ENCODE assay signal across 1 cellular context in the genomic region with DNA sequence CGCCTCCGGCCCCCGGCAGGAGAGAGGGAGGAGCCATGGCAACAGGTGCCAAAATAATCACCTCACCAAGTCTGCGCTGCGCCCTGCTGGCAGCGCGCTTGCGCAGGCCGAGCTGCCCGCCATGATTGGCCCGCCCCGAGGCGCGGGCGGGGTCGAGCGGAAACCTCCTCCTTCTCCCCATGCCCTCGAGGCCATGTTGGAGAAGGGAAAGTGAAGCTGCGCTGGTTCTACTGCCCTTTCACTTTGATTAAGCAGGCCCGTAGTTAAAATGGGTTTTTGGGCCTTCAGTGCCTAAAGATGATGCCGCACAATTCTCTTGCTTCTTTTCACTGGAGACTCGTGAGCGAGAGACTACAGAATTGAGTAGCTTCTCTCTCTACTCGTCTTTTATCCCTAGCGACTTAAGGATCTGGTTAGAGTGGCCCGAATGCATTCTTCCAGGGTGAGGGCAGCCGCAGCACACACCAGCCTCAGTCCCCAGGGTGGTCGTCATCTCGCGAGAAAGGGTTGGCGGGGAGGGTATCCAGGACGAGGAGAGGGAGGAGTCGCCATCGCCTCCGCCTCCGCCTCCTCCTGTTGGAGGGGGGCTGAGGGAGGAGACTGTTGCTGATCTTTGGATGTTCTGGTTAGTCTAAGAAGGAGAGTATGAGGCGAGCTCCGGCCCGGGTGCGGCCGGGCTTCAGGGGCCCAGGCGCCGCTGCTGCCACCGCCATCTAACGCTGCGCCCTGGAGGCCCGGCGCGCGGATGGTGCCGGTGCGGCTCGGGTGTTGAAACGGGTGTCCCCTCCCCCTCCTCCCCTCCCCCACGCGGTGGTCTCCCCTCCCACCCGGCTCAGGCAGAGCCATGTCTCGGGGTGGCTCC.
A peak's percentile ranks its signal among the peaks of the same experiment; 100 is the strongest.
TF ChIP-seq lines count a peak whose summit lies in the region.

A gene with protein sequence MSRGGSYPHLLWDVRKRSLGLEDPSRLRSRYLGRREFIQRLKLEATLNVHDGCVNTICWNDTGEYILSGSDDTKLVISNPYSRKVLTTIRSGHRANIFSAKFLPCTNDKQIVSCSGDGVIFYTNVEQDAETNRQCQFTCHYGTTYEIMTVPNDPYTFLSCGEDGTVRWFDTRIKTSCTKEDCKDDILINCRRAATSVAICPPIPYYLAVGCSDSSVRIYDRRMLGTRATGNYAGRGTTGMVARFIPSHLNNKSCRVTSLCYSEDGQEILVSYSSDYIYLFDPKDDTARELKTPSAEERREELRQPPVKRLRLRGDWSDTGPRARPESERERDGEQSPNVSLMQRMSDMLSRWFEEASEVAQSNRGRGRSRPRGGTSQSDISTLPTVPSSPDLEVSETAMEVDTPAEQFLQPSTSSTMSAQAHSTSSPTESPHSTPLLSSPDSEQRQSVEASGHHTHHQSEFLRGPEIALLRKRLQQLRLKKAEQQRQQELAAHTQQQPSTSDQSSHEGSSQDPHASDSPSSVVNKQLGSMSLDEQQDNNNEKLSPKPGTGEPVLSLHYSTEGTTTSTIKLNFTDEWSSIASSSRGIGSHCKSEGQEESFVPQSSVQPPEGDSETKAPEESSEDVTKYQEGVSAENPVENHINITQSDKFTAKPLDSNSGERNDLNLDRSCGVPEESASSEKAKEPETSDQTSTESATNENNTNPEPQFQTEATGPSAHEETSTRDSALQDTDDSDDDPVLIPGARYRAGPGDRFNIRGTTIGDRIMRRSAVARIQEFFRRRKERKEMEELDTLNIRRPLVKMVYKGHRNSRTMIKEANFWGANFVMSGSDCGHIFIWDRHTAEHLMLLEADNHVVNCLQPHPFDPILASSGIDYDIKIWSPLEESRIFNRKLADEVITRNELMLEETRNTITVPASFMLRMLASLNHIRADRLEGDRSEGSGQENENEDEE (plus strand): TSS at position 616 of the 862 bp plus-strand sequence. CDS start 229 bp downstream, at position 845.

TF ChIP-seq in K562, 482 proteins besides CTCF, POLR2A, EP300 and RAD21 (continued from another document and continues in another):
- TF ChIP-seq, protein P1, sequence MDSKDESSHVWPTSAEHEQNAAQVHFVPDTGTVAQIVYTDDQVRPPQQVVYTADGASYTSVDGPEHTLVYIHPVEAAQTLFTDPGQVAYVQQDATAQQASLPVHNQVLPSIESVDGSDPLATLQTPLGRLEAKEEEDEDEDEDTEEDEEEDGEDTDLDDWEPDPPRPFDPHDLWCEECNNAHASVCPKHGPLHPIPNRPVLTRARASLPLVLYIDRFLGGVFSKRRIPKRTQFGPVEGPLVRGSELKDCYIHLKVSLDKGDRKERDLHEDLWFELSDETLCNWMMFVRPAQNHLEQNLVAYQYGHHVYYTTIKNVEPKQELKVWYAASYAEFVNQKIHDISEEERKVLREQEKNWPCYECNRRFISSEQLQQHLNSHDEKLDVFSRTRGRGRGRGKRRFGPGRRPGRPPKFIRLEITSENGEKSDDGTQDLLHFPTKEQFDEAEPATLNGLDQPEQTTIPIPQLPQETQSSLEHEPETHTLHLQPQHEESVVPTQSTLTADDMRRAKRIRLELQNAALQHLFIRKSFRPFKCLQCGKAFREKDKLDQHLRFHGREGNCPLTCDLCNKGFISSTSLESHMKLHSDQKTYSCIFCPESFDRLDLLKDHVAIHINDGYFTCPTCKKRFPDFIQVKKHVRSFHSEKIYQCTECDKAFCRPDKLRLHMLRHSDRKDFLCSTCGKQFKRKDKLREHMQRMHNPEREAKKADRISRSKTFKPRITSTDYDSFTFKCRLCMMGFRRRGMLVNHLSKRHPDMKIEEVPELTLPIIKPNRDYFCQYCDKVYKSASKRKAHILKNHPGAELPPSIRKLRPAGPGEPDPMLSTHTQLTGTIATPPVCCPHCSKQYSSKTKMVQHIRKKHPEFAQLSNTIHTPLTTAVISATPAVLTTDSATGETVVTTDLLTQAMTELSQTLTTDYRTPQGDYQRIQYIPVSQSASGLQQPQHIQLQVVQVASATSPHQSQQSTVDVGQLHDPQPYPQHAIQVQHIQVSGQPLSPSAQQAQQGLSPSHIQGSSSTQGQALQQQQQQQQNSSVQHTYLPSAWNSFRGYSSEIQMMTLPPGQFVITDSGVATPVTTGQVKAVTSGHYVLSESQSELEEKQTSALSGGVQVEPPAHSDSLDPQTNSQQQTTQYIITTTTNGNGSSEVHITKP (IDR thresholded peaks at IDR 0.05; ENCODE audit: partially characterized antibody), result peak; percentile 4
- TF ChIP-seq HOXB6 (CRISPR knock-in tag; IDR thresholded peaks at IDR 0.05; ENCODE audit: borderline replicate concordance), result no peak; the same call in 1 of the 2 replicates
- TF ChIP-seq WHSC1 (IDR thresholded peaks at IDR 0.05; ENCODE audit: low read length), result no peak
- TF ChIP-seq GABPB1 (CRISPR knock-in tag; IDR thresholded peaks at IDR 0.05), result peak; percentile 77
- TF ChIP-seq, protein P2, sequence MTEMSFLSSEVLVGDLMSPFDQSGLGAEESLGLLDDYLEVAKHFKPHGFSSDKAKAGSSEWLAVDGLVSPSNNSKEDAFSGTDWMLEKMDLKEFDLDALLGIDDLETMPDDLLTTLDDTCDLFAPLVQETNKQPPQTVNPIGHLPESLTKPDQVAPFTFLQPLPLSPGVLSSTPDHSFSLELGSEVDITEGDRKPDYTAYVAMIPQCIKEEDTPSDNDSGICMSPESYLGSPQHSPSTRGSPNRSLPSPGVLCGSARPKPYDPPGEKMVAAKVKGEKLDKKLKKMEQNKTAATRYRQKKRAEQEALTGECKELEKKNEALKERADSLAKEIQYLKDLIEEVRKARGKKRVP (CRISPR knock-in tag; IDR thresholded peaks at IDR 0.05), result no peak; the same call in 1 of the 2 replicates
- TF ChIP-seq NCOA1 (IDR thresholded peaks at IDR 0.05; ENCODE audit: low read depth), result 0 out of 2 replicates have a peak, but pooled peaks have one; percentile 14
- TF ChIP-seq, protein P3, sequence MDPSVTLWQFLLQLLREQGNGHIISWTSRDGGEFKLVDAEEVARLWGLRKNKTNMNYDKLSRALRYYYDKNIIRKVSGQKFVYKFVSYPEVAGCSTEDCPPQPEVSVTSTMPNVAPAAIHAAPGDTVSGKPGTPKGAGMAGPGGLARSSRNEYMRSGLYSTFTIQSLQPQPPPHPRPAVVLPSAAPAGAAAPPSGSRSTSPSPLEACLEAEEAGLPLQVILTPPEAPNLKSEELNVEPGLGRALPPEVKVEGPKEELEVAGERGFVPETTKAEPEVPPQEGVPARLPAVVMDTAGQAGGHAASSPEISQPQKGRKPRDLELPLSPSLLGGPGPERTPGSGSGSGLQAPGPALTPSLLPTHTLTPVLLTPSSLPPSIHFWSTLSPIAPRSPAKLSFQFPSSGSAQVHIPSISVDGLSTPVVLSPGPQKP (CRISPR knock-in tag; IDR thresholded peaks at IDR 0.05), result no peak
- TF ChIP-seq ZNF133 (CRISPR knock-in tag; IDR thresholded peaks at IDR 0.05), result no peak
- TF ChIP-seq, protein P4, sequence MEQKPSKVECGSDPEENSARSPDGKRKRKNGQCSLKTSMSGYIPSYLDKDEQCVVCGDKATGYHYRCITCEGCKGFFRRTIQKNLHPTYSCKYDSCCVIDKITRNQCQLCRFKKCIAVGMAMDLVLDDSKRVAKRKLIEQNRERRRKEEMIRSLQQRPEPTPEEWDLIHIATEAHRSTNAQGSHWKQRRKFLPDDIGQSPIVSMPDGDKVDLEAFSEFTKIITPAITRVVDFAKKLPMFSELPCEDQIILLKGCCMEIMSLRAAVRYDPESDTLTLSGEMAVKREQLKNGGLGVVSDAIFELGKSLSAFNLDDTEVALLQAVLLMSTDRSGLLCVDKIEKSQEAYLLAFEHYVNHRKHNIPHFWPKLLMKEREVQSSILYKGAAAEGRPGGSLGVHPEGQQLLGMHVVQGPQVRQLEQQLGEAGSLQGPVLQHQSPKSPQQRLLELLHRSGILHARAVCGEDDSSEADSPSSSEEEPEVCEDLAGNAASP (IDR thresholded peaks at IDR 0.05), result no peak
- TF ChIP-seq ZSCAN32 (CRISPR knock-in tag; IDR thresholded peaks at IDR 0.05), result no peak
- TF ChIP-seq, protein P5, sequence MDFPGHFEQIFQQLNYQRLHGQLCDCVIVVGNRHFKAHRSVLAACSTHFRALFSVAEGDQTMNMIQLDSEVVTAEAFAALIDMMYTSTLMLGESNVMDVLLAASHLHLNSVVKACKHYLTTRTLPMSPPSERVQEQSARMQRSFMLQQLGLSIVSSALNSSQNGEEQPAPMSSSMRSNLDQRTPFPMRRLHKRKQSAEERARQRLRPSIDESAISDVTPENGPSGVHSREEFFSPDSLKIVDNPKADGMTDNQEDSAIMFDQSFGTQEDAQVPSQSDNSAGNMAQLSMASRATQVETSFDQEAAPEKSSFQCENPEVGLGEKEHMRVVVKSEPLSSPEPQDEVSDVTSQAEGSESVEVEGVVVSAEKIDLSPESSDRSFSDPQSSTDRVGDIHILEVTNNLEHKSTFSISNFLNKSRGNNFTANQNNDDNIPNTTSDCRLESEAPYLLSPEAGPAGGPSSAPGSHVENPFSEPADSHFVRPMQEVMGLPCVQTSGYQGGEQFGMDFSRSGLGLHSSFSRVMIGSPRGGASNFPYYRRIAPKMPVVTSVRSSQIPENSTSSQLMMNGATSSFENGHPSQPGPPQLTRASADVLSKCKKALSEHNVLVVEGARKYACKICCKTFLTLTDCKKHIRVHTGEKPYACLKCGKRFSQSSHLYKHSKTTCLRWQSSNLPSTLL (IDR thresholded peaks at IDR 0.05), result no peak
- TF ChIP-seq MYBL2 (IDR thresholded peaks at IDR 0.05; ENCODE audit: low read depth), result no peak
- TF ChIP-seq MYBL2 (CRISPR knock-in tag; IDR thresholded peaks at IDR 0.05; ENCODE audit: borderline replicate concordance), result no peak
- no peak for TF ChIP-seq NELFE (IDR thresholded peaks at IDR 0.05; ENCODE audit: insufficient read depth, insufficient read length)
- TF ChIP-seq SNIP1 (IDR thresholded peaks at IDR 0.05; ENCODE audit: low read depth), result no peak
- peak; percentile 64 for TF ChIP-seq ESRRA (IDR thresholded peaks at IDR 0.05; ENCODE audit: borderline replicate concordance, low read depth)
- no peak for TF ChIP-seq GATA2 (CRISPR knock-in tag; IDR thresholded peaks at IDR 0.05)
- TF ChIP-seq, protein P6, sequence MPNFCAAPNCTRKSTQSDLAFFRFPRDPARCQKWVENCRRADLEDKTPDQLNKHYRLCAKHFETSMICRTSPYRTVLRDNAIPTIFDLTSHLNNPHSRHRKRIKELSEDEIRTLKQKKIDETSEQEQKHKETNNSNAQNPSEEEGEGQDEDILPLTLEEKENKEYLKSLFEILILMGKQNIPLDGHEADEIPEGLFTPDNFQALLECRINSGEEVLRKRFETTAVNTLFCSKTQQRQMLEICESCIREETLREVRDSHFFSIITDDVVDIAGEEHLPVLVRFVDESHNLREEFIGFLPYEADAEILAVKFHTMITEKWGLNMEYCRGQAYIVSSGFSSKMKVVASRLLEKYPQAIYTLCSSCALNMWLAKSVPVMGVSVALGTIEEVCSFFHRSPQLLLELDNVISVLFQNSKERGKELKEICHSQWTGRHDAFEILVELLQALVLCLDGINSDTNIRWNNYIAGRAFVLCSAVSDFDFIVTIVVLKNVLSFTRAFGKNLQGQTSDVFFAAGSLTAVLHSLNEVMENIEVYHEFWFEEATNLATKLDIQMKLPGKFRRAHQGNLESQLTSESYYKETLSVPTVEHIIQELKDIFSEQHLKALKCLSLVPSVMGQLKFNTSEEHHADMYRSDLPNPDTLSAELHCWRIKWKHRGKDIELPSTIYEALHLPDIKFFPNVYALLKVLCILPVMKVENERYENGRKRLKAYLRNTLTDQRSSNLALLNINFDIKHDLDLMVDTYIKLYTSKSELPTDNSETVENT (CRISPR knock-in tag; IDR thresholded peaks at IDR 0.05), result peak; percentile 92
- peak in 1 of 2 experiments; percentile 79; a peak in 2 of 4 replicates for TF ChIP-seq SRF (CRISPR knock-in tag; IDR thresholded peaks at IDR 0.05)
- TF ChIP-seq SETDB1 (IDR thresholded peaks at IDR 0.05; ENCODE audit: low read length), result no peak
- TF ChIP-seq STAG1 (CRISPR knock-in tag; IDR thresholded peaks at IDR 0.05; ENCODE audit: borderline replicate concordance), result no peak
- no peak for TF ChIP-seq FOSL1 (tag; conservative IDR thresholded peaks at IDR 0.05)
- peak; percentile 98 for TF ChIP-seq FOXJ2 (tag; IDR thresholded peaks at IDR 0.05)
- no peak for TF ChIP-seq ZNF232 (CRISPR knock-in tag; IDR thresholded peaks at IDR 0.05)
- peak; percentile 96 for TF ChIP-seq RFX1 (IDR thresholded peaks at IDR 0.05)
- no peak for TF ChIP-seq GABPB2 (CRISPR knock-in tag; conservative IDR thresholded peaks at IDR 0.05)
- TF ChIP-seq, protein P7, sequence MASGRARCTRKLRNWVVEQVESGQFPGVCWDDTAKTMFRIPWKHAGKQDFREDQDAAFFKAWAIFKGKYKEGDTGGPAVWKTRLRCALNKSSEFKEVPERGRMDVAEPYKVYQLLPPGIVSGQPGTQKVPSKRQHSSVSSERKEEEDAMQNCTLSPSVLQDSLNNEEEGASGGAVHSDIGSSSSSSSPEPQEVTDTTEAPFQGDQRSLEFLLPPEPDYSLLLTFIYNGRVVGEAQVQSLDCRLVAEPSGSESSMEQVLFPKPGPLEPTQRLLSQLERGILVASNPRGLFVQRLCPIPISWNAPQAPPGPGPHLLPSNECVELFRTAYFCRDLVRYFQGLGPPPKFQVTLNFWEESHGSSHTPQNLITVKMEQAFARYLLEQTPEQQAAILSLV (tag; IDR thresholded peaks at IDR 0.05), result no peak
- peak; percentile 1; the same call in 1 of the 2 replicates for TF ChIP-seq RB1 (IDR thresholded peaks at IDR 0.05; ENCODE audit: low read depth)
- TF ChIP-seq TARDBP (IDR thresholded peaks at IDR 0.05), result peak; percentile 58; the same call in 1 of the 2 replicates
- peak; percentile 71; the same call in 1 of the 2 replicates for TF ChIP-seq SMARCA5 (IDR thresholded peaks at IDR 0.05)
- TF ChIP-seq RBM39 (optimal IDR thresholded peaks at IDR 0.05; ENCODE audit: low read depth, low read length), result no peak
- TF ChIP-seq LEF1 (IDR thresholded peaks at IDR 0.05), result peak; percentile 22; the same call in 1 of the 2 replicates
- TF ChIP-seq TCF3 (CRISPR knock-in tag; IDR thresholded peaks at IDR 0.05), result 0 out of 2 replicates have a peak, but pooled peaks have one; percentile 3
- no peak for TF ChIP-seq ZNF253 (CRISPR knock-in tag; conservative IDR thresholded peaks at IDR 0.05)
- no peak for TF ChIP-seq PHB (CRISPR knock-in tag; IDR thresholded peaks at IDR 0.05)
- TF ChIP-seq, protein P8, sequence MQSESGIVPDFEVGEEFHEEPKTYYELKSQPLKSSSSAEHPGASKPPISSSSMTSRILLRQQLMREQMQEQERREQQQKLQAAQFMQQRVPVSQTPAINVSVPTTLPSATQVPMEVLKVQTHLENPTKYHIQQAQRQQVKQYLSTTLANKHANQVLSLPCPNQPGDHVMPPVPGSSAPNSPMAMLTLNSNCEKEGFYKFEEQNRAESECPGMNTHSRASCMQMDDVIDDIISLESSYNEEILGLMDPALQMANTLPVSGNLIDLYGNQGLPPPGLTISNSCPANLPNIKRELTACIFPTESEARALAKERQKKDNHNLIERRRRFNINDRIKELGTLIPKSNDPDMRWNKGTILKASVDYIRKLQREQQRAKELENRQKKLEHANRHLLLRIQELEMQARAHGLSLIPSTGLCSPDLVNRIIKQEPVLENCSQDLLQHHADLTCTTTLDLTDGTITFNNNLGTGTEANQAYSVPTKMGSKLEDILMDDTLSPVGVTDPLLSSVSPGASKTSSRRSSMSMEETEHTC (IDR thresholded peaks at IDR 0.05), result no peak; the same call in 1 of the 2 replicates
- 0 out of 2 replicates have a peak, but pooled peaks have one; percentile 50 for TF ChIP-seq GTF2A2 (tag; IDR thresholded peaks at IDR 0.05)
- no peak for TF ChIP-seq MTF1 (CRISPR knock-in tag; IDR thresholded peaks at IDR 0.05; ENCODE audit: borderline replicate concordance)
- TF ChIP-seq, protein P9, sequence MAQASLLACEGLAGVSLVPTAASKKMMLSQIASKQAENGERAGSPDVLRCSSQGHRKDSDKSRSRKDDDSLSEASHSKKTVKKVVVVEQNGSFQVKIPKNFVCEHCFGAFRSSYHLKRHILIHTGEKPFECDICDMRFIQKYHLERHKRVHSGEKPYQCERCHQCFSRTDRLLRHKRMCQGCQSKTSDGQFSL (CRISPR knock-in tag; IDR thresholded peaks at IDR 0.05), result 0 out of 2 replicates have a peak, but pooled peaks have one; percentile 86
- TF ChIP-seq, protein P9 (tag; IDR thresholded peaks at IDR 0.05), result no peak; a peak in 1 of 4 replicates
- TF ChIP-seq MIER1 (IDR thresholded peaks at IDR 0.05; ENCODE audit: low read depth), result no peak
